1 cellular context compared by ENCODE assay signal in the genomic region with DNA sequence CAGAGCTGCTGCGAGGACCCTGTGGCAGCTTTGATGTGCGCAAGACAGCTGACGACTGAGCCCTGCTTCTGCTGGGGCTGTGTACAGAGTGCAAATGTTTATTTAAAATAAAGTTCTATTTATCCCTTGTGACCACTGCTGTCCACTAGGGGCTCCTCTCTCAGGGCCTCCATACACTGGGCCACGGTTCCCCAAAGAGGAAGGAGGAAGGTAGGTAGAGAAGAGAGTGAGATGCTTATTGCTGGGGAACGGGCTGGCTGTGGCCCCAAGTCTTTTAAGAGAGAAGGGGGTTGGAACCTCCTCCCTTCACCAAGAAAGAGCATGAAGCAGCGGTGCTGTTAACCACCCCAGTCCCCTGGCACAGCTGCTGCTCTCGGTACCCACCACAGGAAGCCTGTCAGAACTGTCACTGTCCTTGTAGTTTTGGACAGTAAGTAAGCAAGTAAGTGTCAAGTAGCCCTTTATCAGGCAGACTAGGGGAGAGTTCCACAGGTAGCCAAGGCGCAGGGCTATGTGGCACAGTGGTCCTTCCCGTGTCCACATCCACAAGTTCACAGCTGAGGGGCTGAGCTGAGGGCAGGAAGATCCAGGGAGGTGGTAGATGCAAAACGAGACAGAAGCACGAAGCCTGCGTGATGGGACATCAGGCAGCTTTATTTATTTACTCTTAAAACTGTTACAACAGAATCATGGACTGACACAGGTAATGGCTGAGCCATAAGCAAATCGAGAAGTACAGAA.
TF ChIP-seq lines count a peak whose summit lies in the region.

No MANE protein-coding gene starts in this region.

TF ChIP-seq in WTC11, 78 proteins besides CTCF, POLR2A, EP300 and RAD21 (continued from another document):
- TF ChIP-seq, protein P1, sequence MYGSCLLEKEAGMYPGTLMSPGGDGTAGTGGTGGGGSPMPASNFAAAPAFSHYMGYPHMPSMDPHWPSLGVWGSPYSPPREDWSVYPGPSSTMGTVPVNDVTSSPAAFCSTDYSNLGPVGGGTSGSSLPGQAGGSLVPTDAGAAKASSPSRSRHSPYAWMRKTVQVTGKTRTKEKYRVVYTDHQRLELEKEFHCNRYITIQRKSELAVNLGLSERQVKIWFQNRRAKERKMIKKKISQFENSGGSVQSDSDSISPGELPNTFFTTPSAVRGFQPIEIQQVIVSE (CRISPR knock-in tag; IDR thresholded peaks at IDR 0.05; ENCODE audit: borderline replicate concordance), result no peak
TF ChIP-seq in WTC11: peak in this region for 2.
